9 cellular contexts compared by ENCODE assay signal in the genomic region with DNA sequence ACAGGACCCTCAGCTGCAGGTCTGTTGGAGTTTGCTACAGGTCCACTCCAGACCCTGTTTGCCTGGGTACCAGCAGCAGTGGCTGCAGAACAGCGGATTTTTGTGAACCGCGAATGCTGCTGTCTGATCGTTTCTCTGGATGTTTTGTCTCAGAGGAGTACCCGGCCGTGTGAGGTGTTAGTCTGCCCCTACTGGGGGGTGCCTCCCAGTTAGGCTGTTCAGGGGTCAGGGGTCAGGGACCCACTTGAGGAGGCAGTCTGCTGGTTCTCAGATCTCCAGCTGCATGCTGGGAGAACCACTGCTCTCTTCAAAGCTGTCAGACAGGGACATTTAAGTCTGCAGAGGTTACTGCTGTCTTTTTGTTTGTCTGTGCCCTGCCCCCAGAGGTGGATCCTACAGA. TPM values are rescaled to one million over a fixed set of nuclear protein-coding genes. Genes with fewer than 3 reads are reported as not detected.
DNase-seq lines count a peak whose midpoint lies in the region; ATAC-seq and TF ChIP-seq lines count a peak whose summit lies in the region.
"Not testable (repeated sequence)": the region's sequence is repeated elsewhere in the genome, so short reads cannot be mapped to it uniquely, and the experiment has no call there.
"Had no signal": no experiment of that assay in that cellular context is flagged by ENCODE, and none has a peak within 500 bp of the region (broad histone marks: within the 10 kb centered on the region; RNA-seq: fewer than 3 reads in every experiment).

No MANE protein-coding gene starts in this region.

- CTCF ChIA-PET in CD4-positive, alpha-beta T cell (lab: Charles Lee); HEK293 (lab: Yijun Ruan, JAX); activated CD4-positive, alpha-beta T cell treated with anti-CD3 and anti-CD28 coated beads, Interleukin-2, amount 10 ng/mL, durations not matched to agents 7 days and 5 days (lab: Charles Lee); MCF 10A (lab: Yijun Ruan, JAX); naive thymus-derived CD4-positive, alpha-beta T cell (lab: Charles Lee): not testable (repeated sequence)

- H3K4me3 ChIP-seq in HEK293 (ENCODE audit: low read depth, low read length); naive thymus-derived CD4-positive, alpha-beta T cell (ENCODE audit: low read length): not testable (repeated sequence)
- H3K4me3 ChIP-seq in SJCRH30 = peak overlapping the region; percentile 56

- not testable (repeated sequence) for H3K4me1 Mint-ChIP-seq in CD4-positive, alpha-beta T cell (ENCODE audit: low read depth); activated CD4-positive, alpha-beta T cell treated with anti-CD3 and anti-CD28 coated beads, Interleukin-2, amount 10 ng/mL, durations not matched to agents 7 days and 5 days; MCF 10A (ENCODE audit: insufficient read depth, unreplicated experiment)
- peaks cover 0 to 19% (median 0%) of the 10 kb centered on the region in 7 donors for H3K4me1 Mint-ChIP-seq in naive thymus-derived CD4-positive, alpha-beta T cell
- peaks cover 12% of the 10 kb centered on the region for H3K4me1 Mint-ChIP-seq in osteocyte (ENCODE audit: unreplicated experiment)

- H3K27me3 ChIP-seq in CD4-positive, alpha-beta T cell (ENCODE audit: control insufficient read depth, insufficient read depth, low read length); SJCRH30; naive thymus-derived CD4-positive, alpha-beta T cell (ENCODE audit: control insufficient read depth in 2 of 2, insufficient read depth in 2 of 2, low read length in 2 of 2): not testable (repeated sequence)

- not testable (repeated sequence) for H3K9me3 ChIP-seq in CD4-positive, alpha-beta T cell (ENCODE audit: control insufficient read depth, low read length); HEK293 (ENCODE audit: control insufficient read depth, insufficient read depth, low read depth, low read length); SJCRH30 (replicated peaks); naive thymus-derived CD4-positive, alpha-beta T cell (ENCODE audit: control insufficient read depth in 2 of 3, low read length in 3 of 3)

- not testable (repeated sequence) for TF ChIP-seq CTCF in CD4-positive, alpha-beta T cell (IDR thresholded peaks at IDR 0.05); MCF 10A (IDR thresholded peaks at IDR 0.05; ENCODE audit: unreplicated experiment); osteocyte (IDR thresholded peaks at IDR 0.05)
- peak; percentile 23; the same call in 1 of the 2 replicates for TF ChIP-seq CTCF in HEK293 (tag by site-specific recombination; IDR thresholded peaks at IDR 0.05)

- not testable (repeated sequence) for H3K36me3 ChIP-seq in HEK293 (ENCODE audit: control insufficient read depth in 2 of 2, insufficient read depth in 1 of 2, low read length in 2 of 2); SJCRH30; naive thymus-derived CD4-positive, alpha-beta T cell (ENCODE audit: control insufficient read depth in 2 of 3, insufficient read depth in 3 of 3, low read length in 3 of 3)

- peak overlapping the region; percentile 79 for H3K27ac Mint-ChIP-seq in CD4-positive, alpha-beta T cell
- peak overlapping the region; percentile 6 for H3K27ac Mint-ChIP-seq in activated CD4-positive, alpha-beta T cell treated with anti-CD3 and anti-CD28 coated beads, Interleukin-2, amount 10 ng/mL, durations not matched to agents 7 days and 5 days
- H3K27ac Mint-ChIP-seq in MCF 10A (ENCODE audit: low read depth, unreplicated experiment); osteocyte (ENCODE audit: unreplicated experiment): not testable (repeated sequence)
- peak overlapping the region in 6 of 9 donors; percentile 28 to 91 (median 59) for H3K27ac Mint-ChIP-seq in naive thymus-derived CD4-positive, alpha-beta T cell

- H3K9me3 Mint-ChIP-seq in CD4-positive, alpha-beta T cell; activated CD4-positive, alpha-beta T cell treated with anti-CD3 and anti-CD28 coated beads, Interleukin-2, amount 10 ng/mL, durations not matched to agents 7 days and 5 days; MCF 10A (ENCODE audit: unreplicated experiment); naive thymus-derived CD4-positive, alpha-beta T cell; osteocyte (ENCODE audit: unreplicated experiment): not testable (repeated sequence)

- H3K27me3 Mint-ChIP-seq in CD4-positive, alpha-beta T cell; activated CD4-positive, alpha-beta T cell treated with anti-CD3 and anti-CD28 coated beads, Interleukin-2, amount 10 ng/mL, durations not matched to agents 7 days and 5 days: not testable (repeated sequence)
- H3K27me3 Mint-ChIP-seq in MCF 10A (ENCODE audit: insufficient read depth, unreplicated experiment) = peaks cover 10% of the 10 kb centered on the region
- H3K27me3 Mint-ChIP-seq in naive thymus-derived CD4-positive, alpha-beta T cell = peaks cover 0 to 14% (median 0%) of the 10 kb centered on the region in 5 donors
- peaks cover 22% of the 10 kb centered on the region for H3K27me3 Mint-ChIP-seq in osteocyte (ENCODE audit: unreplicated experiment)

- ATAC-seq in CD4-positive, alpha-beta T cell (ENCODE audit: poor library complexity); naive thymus-derived CD4-positive, alpha-beta T cell: not testable (repeated sequence)

- POLR2A ChIA-PET in CD4-positive, alpha-beta T cell (lab: Charles Lee); HEK293 (lab: Yijun Ruan, JAX); activated CD4-positive, alpha-beta T cell treated with anti-CD3 and anti-CD28 coated beads, Interleukin-2, amount 10 ng/mL, durations not matched to agents 7 days and 5 days (lab: Charles Lee); MCF 10A (lab: Yijun Ruan, JAX); naive thymus-derived CD4-positive, alpha-beta T cell (lab: Charles Lee): not testable (repeated sequence)

- BruUV-seq in MCF 10A (replicated peaks; lab: Mats Ljungman, UMichigan) = not testable (repeated sequence)

- intact Hi-C loops in CD4-positive, alpha-beta T cell (cut with DNase I, micrococcal nuclease); MCF 10A (cut with micrococcal nuclease); naive thymus-derived CD4-positive, alpha-beta T cell (cut with micrococcal nuclease): not testable (repeated sequence)

- H3K4me3 Mint-ChIP-seq in CD4-positive, alpha-beta T cell = peak overlapping the region; percentile 42
- H3K4me3 Mint-ChIP-seq in activated CD4-positive, alpha-beta T cell treated with anti-CD3 and anti-CD28 coated beads, Interleukin-2, amount 10 ng/mL, durations not matched to agents 7 days and 5 days = peak overlapping the region; percentile 19
- H3K4me3 Mint-ChIP-seq in MCF 10A (ENCODE audit: unreplicated experiment) = peak overlapping the region; percentile 63
- peak overlapping the region in 8 of 10 donors; percentile 23 to 69 (median 51) for H3K4me3 Mint-ChIP-seq in naive thymus-derived CD4-positive, alpha-beta T cell
- H3K4me3 Mint-ChIP-seq in osteocyte (ENCODE audit: unreplicated experiment) = peak overlapping the region; percentile 54

- H3K27ac ChIP-seq in CD4-positive, alpha-beta T cell (ENCODE audit: low read depth, low read length); HEK293 (ENCODE audit: extremely low read depth, low read depth, low read length); SJCRH30; naive thymus-derived CD4-positive, alpha-beta T cell (ENCODE audit: low read depth, low read length): not testable (repeated sequence)

- DNase-seq in CD4-positive, alpha-beta T cell = peak in 1 of 10 experiments; percentile 24
- DNase-seq in SJCRH30; MCF 10A (ENCODE audit: unreplicated experiment); osteocyte (ENCODE audit: extremely low spot score, unreplicated experiment): not testable (repeated sequence)
- DNase-seq in activated CD4-positive, alpha-beta T cell treated with anti-CD3 and anti-CD28 coated beads, Interleukin-2, amount 10 ng/mL, durations not matched to agents 7 days and 5 days = peak; percentile 15
- DNase-seq in naive thymus-derived CD4-positive, alpha-beta T cell = peak in 4 of 9 donors; percentile 19 to 43 (median 34)

- not testable (repeated sequence) for H3K4me1 ChIP-seq in HEK293 (ENCODE audit: control insufficient read depth, insufficient read depth, low read length); SJCRH30; naive thymus-derived CD4-positive, alpha-beta T cell (ENCODE audit: control insufficient read depth in 2 of 2, insufficient read depth in 2 of 2, low read length in 2 of 2)

- not testable (repeated sequence) for H3K36me3 Mint-ChIP-seq in CD4-positive, alpha-beta T cell (ENCODE audit: low read depth); activated CD4-positive, alpha-beta T cell treated with anti-CD3 and anti-CD28 coated beads, Interleukin-2, amount 10 ng/mL, durations not matched to agents 7 days and 5 days (ENCODE audit: low read depth); MCF 10A (ENCODE audit: insufficient read depth, unreplicated experiment); naive thymus-derived CD4-positive, alpha-beta T cell; osteocyte (ENCODE audit: unreplicated experiment)

RNA-seq across cellular contexts. Expression of a gene that starts 27.3 kb away (rescaled TPM):
- total RNA-seq in CD4-positive, alpha-beta T cell = 10 to 100 TPM; 13.3 to 13.6 TPM
- 18.2 and 21.6 TPM in 2 replicates for total RNA-seq in SJCRH30 (2014; rRNA removed; shearing (Covaris generic))
- total RNA-seq in activated CD4-positive, alpha-beta T cell treated with anti-CD3 and anti-CD28 coated beads, Interleukin-2, amount 10 ng/mL, durations not matched to agents 7 days and 5 days = 10 to 100 TPM; 13.0 to 14.4 TPM
- 7.1 and 7.3 TPM in 2 replicates for total RNA-seq in MCF 10A (2022)
- 10 to 100 TPM; 12.4 to 25.4 (median 14.0) TPM for total RNA-seq in naive thymus-derived CD4-positive, alpha-beta T cell
- polyA plus RNA-seq in naive thymus-derived CD4-positive, alpha-beta T cell = 1 to 10 TPM; 7.1 to 7.2 TPM
- 9.5 and 11.5 TPM in 2 replicates for total RNA-seq in osteocyte

RNA-seq across cellular contexts. Expression of a gene that starts 42.2 kb away (rescaled TPM):
- 10 to 100 TPM; 91.0 to 95.7 TPM for total RNA-seq in CD4-positive, alpha-beta T cell
- total RNA-seq in SJCRH30 (2014; rRNA removed; shearing (Covaris generic)) = 0.56 and 0.65 TPM in 2 replicates
- 100 to 1,000 TPM; 148 to 156 TPM for total RNA-seq in activated CD4-positive, alpha-beta T cell treated with anti-CD3 and anti-CD28 coated beads, Interleukin-2, amount 10 ng/mL, durations not matched to agents 7 days and 5 days
- total RNA-seq in MCF 10A (2022) (not detected in 2 replicates), osteocyte (not detected in 2 replicates)
- 100 to 1,000 TPM; 141 to 341 (median 193) TPM for total RNA-seq in naive thymus-derived CD4-positive, alpha-beta T cell
- polyA plus RNA-seq in naive thymus-derived CD4-positive, alpha-beta T cell = 100 to 1,000 TPM; 114 to 216 TPM
- total RNA-seq: G401 had no signal
- polyA plus RNA-seq: BJ had no signal

Comparison
In these comparisons a context has a peak if more than half of its experiments do, and no peak if none do; other contexts are left out.
1. RNA of a gene that starts 42.2 kb away (total RNA-seq): 141 to 341 TPM in naive thymus-derived CD4-positive, alpha-beta T cell, 148 to 156 TPM in activated CD4-positive, alpha-beta T cell treated with anti-CD3 and anti-CD28 coated beads, Interleukin-2, amount 10 ng/mL, durations not matched to agents 7 days and 5 days and 91.0 to 95.7 TPM in CD4-positive, alpha-beta T cell; 0.56 to 0.65 TPM in SJCRH30, not detected in osteocyte and not detected in MCF 10A; every median in the first group is over 10 times any median in the second.
2. Peak in every context shown above with its lines, with median percentiles within 50 percentile points of each other: H3K4me3 Mint-ChIP-seq.